ENCODE assay signal across 12 cellular contexts in the genomic region with DNA sequence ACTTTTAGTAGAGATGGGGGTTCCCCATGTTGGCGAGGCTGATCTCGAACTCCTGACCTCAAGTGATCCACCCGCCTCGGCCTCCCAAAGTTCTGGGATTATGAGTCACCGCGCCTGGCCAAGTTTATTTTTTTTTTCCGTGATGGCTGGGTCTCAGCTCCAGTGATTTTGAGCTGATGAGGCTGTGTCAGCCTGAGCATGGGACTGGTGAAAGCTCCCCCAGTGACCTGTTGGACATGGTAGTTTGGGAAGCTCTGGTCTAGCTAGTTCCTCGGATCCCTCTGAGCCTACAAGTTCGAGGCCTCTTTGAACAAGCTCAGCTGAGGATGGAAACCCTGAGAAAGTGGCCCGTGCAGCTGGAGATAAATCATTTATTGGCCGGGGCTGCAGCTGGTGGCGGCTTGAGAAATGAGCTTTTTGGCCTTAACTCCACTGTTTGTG.
A peak's percentile ranks its signal among the peaks of the same experiment; 100 is the strongest.
DNase-seq lines count a peak whose midpoint lies in the region; ATAC-seq and TF ChIP-seq lines count a peak whose summit lies in the region.
"Had no signal": no experiment of that assay in that cellular context is flagged by ENCODE, and none has a peak within 500 bp of the region (broad histone marks: within the 10 kb centered on the region; RNA-seq: fewer than 3 reads in every experiment).

No MANE protein-coding gene starts in this region.

- H3K4me1 Mint-ChIP-seq in T-helper 17 cell = peaks cover 30% of the 10 kb centered on the region
- peaks cover 55% of the 10 kb centered on the region for H3K4me1 Mint-ChIP-seq in osteocyte (ENCODE audit: unreplicated experiment)

- H3K9me3 Mint-ChIP-seq in osteocyte (ENCODE audit: unreplicated experiment) = no peaks in the 10 kb centered on the region

- H3K27me3 Mint-ChIP-seq in T-helper 17 cell = peaks cover 11% of the 10 kb centered on the region
- no peaks in the 10 kb centered on the region for H3K27me3 Mint-ChIP-seq in osteocyte (ENCODE audit: unreplicated experiment)

- ATAC-seq in T-helper 17 cell (no peak), gastroesophageal sphincter (peak; percentile 77), aorta (ENCODE audit: low FRiP score) (peak; percentile 82), HG03442 (IDR thresholded peaks at IDR 0.05; ENCODE audit: unreplicated experiment) (no peak)
- ATAC-seq: activated CD8-positive, alpha-beta T cell treated with anti-CD3 and anti-CD28 coated beads, Interleukin-2, amount 10 ng/mL, durations not matched to agents 7 days and 5 days had no signal

- H3K27me3 ChIP-seq in gastroesophageal sphincter = no peaks in the 10 kb centered on the region
- no peaks in the 10 kb centered on the region for H3K27me3 ChIP-seq in aorta (ENCODE audit: control insufficient read depth in 1 of 2, insufficient read depth in 2 of 2, low read length in 1 of 2)

- no peaks in the 10 kb centered on the region for H3K36me3 ChIP-seq in gastroesophageal sphincter
- no peaks in the 10 kb centered on the region for H3K36me3 ChIP-seq in aorta (ENCODE audit: control insufficient read depth in 1 of 2, insufficient read depth in 2 of 2, low read length in 1 of 2)

- H3K4me3 ChIP-seq in gastroesophageal sphincter (no peak overlapping the region), aorta (ENCODE audit: low read length in 2 of 2) (no peak overlapping the region)

- H3K27ac Mint-ChIP-seq in T-helper 17 cell = peak overlapping the region; percentile 74
- peak overlapping the region; percentile 79 for H3K27ac Mint-ChIP-seq in osteocyte (ENCODE audit: unreplicated experiment)
- H3K27ac Mint-ChIP-seq: activated CD8-positive, alpha-beta T cell treated with anti-CD3 and anti-CD28 coated beads, Interleukin-2, amount 10 ng/mL, durations not matched to agents 7 days and 5 days; activated naive CD8-positive, alpha-beta T cell had no signal

- DNase-seq in T-helper 17 cell (no peak), osteocyte (ENCODE audit: extremely low spot score, unreplicated experiment) (no peak), aorta (peak in 1 of 2 donors; percentile 62), NOMO-1 (lab: John Stamatoyannopoulos, UW; ENCODE audit: unreplicated experiment in 2 of 2) (no peak)
- DNase-seq in activated CD8-positive, alpha-beta memory T cell treated with anti-CD3 and anti-CD28 coated beads, Interleukin-2, amount 50 U/mL, for 48 hours = no peak
- DNase-seq: activated CD8-positive, alpha-beta T cell treated with anti-CD3 and anti-CD28 coated beads, Interleukin-2, amount 10 ng/mL, durations not matched to agents 7 days and 5 days; DMS153; NCI-H1436 treated with DMSO at 0.1 percent for 48 hours; occipital lobe had no signal

- intact Hi-C loops in aorta (cut with DNase I) = loop anchor here (5.0 to 10.0 kb wide), 3 partner anchors 44 to 277 kb away; no protein-coding TSS in a partner anchor

- TF ChIP-seq CTCF in gastroesophageal sphincter (IDR thresholded peaks at IDR 0.05) (no peak), osteocyte (IDR thresholded peaks at IDR 0.05) (no peak)

- no peaks in the 10 kb centered on the region for H3K36me3 Mint-ChIP-seq in T-helper 17 cell (ENCODE audit: low read depth)
- no peaks in the 10 kb centered on the region for H3K36me3 Mint-ChIP-seq in osteocyte (ENCODE audit: unreplicated experiment)

- TF ChIP-seq EP300 in gastroesophageal sphincter (IDR thresholded peaks at IDR 0.05) = no peak

- H3K4me1 ChIP-seq in gastroesophageal sphincter (peaks cover 9 to 56% (median 38%) of the 10 kb centered on the region in 3 donors), aorta (ENCODE audit: control insufficient read depth in 1 of 2, insufficient read depth in 2 of 2, low read length in 2 of 2) (no peaks in the 10 kb centered on the region)

- H3K9me3 ChIP-seq in T-helper 17 cell (ENCODE audit: control insufficient read depth, low read length, poor library complexity, severe bottlenecking) = no peaks in the 10 kb centered on the region
- H3K9me3 ChIP-seq in gastroesophageal sphincter = no peaks in the 10 kb centered on the region
- no peaks in the 10 kb centered on the region for H3K9me3 ChIP-seq in aorta (ENCODE audit: control insufficient read depth, low read length)

- H3K4me3 Mint-ChIP-seq in T-helper 17 cell = no peak overlapping the region
- H3K4me3 Mint-ChIP-seq in osteocyte (ENCODE audit: unreplicated experiment) = no peak overlapping the region
- H3K4me3 Mint-ChIP-seq: activated CD8-positive, alpha-beta T cell treated with anti-CD3 and anti-CD28 coated beads, Interleukin-2, amount 10 ng/mL, durations not matched to agents 7 days and 5 days; activated naive CD8-positive, alpha-beta T cell had no signal

- WGBS in gastroesophageal sphincter (ENCODE audit: low coverage in 1 of 2), 2 donors = 9 to 47% methylated on average over 2 to 9 of the region's 12 CpGs
- WGBS in aorta, 2 donors = 7 to 8% methylated on average over 12 of the region's 12 CpGs

- TF ChIP-seq POLR2A in gastroesophageal sphincter (IDR thresholded peaks at IDR 0.05) = no peak

- H3K27ac ChIP-seq in gastroesophageal sphincter = peak overlapping the region; percentile 65 to 85 (median 82)
- H3K27ac ChIP-seq in aorta (ENCODE audit: low read depth in 1 of 2, low read length in 2 of 2) = peak overlapping the region in 1 of 2 donors; percentile 85

Comparison
In these comparisons a context has a peak if more than half of its experiments do, and no peak if none do; other contexts are left out.
1. ATAC-seq: peak in gastroesophageal sphincter (single experiment) and aorta (single experiment); none in T-helper 17 cell (single experiment) and HG03442 (single experiment).